8 cellular contexts compared by ENCODE assay signal in the genomic region with DNA sequence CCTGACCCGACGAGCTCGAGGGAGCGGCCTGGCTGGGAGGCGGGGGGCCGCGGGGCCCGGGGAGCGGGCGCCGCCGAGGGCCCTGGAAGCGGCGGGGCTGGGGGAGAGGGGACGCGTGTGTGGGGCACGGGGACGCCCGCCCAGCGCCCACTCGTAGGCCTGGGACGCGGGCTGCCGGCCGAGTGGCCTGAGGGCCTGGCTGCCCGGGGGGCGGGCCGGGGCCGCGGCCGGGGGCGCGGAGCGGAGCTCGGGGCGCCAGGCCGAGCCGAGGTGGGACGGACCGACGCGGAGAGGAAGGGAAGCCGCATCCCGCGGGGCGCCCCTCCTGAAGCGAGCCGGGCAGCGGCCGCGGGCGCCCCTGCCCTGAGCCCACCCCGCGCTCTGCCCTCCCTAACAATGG.
A peak's percentile ranks its signal among the peaks of the same experiment; 100 is the strongest.
DNase-seq lines count a peak whose midpoint lies in the region; ATAC-seq, FAIRE-seq and TF ChIP-seq lines count a peak whose summit lies in the region.
"Not testable (repeated sequence)": the region's sequence is repeated elsewhere in the genome, so short reads cannot be mapped to it uniquely, and the experiment has no call there.

No MANE protein-coding gene starts in this region.

- H3K9me3 Mint-ChIP-seq in activated CD4-positive, alpha-beta T cell treated with anti-CD3 and anti-CD28 coated beads, Interleukin-2, amount 10 ng/mL, durations not matched to agents 7 days and 5 days, result not testable (repeated sequence)

- not testable (repeated sequence) for H3K27me3 ChIP-seq in HUES48 (ENCODE audit: control insufficient read depth, insufficient read depth, low read length); dorsolateral prefrontal cortex; keratinocyte (ENCODE audit: control insufficient read depth, extremely low read depth, insufficient read depth, low read length); psoas muscle (ENCODE audit: insufficient read depth in 3 of 3, low read length in 2 of 3)

- not testable (repeated sequence) for H4K20me1 ChIP-seq in keratinocyte (ENCODE audit: control insufficient read depth, extremely low read depth, insufficient read depth, low read length)

- FAIRE-seq in keratinocyte (lab: Jason Lieb, UNC), result not testable (repeated sequence)

- 2% methylated on average over 46 of the region's 54 CpGs; no CpG with 5 or more reads in 2 of the 3 donors for WGBS in psoas muscle, 3 donors

- DNase-seq in AG04449 (ENCODE audit: low read depth, low spot score); activated CD4-positive, alpha-beta T cell treated with anti-CD3 and anti-CD28 coated beads, Interleukin-2, amount 10 ng/mL, durations not matched to agents 7 days and 5 days; dorsolateral prefrontal cortex; keratinocyte (ENCODE audit: low read depth, low spot score): not testable (repeated sequence)
- peak in 1 of 2 donors; percentile 54 for DNase-seq in psoas muscle

- intact Hi-C loops in dorsolateral prefrontal cortex (cut with DNase I); psoas muscle (cut with DNase I): not testable (repeated sequence)

- H3K4me1 Mint-ChIP-seq in activated CD4-positive, alpha-beta T cell treated with anti-CD3 and anti-CD28 coated beads, Interleukin-2, amount 10 ng/mL, durations not matched to agents 7 days and 5 days, result not testable (repeated sequence)

- H3K9me1 ChIP-seq in keratinocyte (ENCODE audit: control insufficient read depth, extremely low read depth, insufficient read depth, low read length), result not testable (repeated sequence)

- dilution Hi-C loops in keratinocyte (cut with MboI; ENCODE audit: extremely low pct_ligation_motif_present, low sequenced_read_pairs), result not testable (repeated sequence)

- POLR2A ChIA-PET in AG04449 (lab: Yijun Ruan, JAX); activated CD4-positive, alpha-beta T cell treated with anti-CD3 and anti-CD28 coated beads, Interleukin-2, amount 10 ng/mL, durations not matched to agents 7 days and 5 days (lab: Charles Lee): not testable (repeated sequence)

- not testable (repeated sequence) for H3K27ac ChIP-seq in HUES48 (ENCODE audit: low read depth, low read length); keratinocyte (ENCODE audit: control insufficient read depth, insufficient read depth, low read length); psoas muscle
- peak overlapping the region in 1 of 59 donors; percentile 54 for H3K27ac ChIP-seq in dorsolateral prefrontal cortex

- not testable (repeated sequence) for H3K9ac ChIP-seq in HUES48 (ENCODE audit: low read depth, low read length)
- H3K9ac ChIP-seq in keratinocyte (ENCODE audit: control insufficient read depth, extremely low read depth, insufficient read depth, low read length), result peak overlapping the region; percentile 52

- not testable (repeated sequence) for H2AFZ ChIP-seq in keratinocyte (ENCODE audit: control insufficient read depth, low read length)

- H3K27ac Mint-ChIP-seq in activated CD4-positive, alpha-beta T cell treated with anti-CD3 and anti-CD28 coated beads, Interleukin-2, amount 10 ng/mL, durations not matched to agents 7 days and 5 days, result not testable (repeated sequence)

- peak; percentile 39 for ATAC-seq in GM19023 (IDR thresholded peaks at IDR 0.05; ENCODE audit: unreplicated experiment)
- peak; percentile 30 for ATAC-seq in HG02623 (IDR thresholded peaks at IDR 0.05; ENCODE audit: unreplicated experiment)
- peak; percentile 57 to 78 (median 60) for ATAC-seq in psoas muscle

- not testable (repeated sequence) for H3K9me3 ChIP-seq in HUES48 (ENCODE audit: control insufficient read depth, insufficient read depth, low read length); keratinocyte (ENCODE audit: control insufficient read depth, low read depth, low read length); psoas muscle

- not testable (repeated sequence) for H3K36me3 Mint-ChIP-seq in activated CD4-positive, alpha-beta T cell treated with anti-CD3 and anti-CD28 coated beads, Interleukin-2, amount 10 ng/mL, durations not matched to agents 7 days and 5 days (ENCODE audit: low read depth)

- CTCF ChIA-PET in AG04449 (lab: Yijun Ruan, JAX); activated CD4-positive, alpha-beta T cell treated with anti-CD3 and anti-CD28 coated beads, Interleukin-2, amount 10 ng/mL, durations not matched to agents 7 days and 5 days (lab: Charles Lee): not testable (repeated sequence)

- H3K4me3 ChIP-seq in AG04449 (ENCODE audit: low read depth, low read length), result peak overlapping the region; percentile 48
- H3K4me3 ChIP-seq in HUES48 (ENCODE audit: low read depth, low read length), result peak overlapping the region; percentile 56; the same call in 1 of the 2 replicates
- H3K4me3 ChIP-seq in dorsolateral prefrontal cortex, result peak overlapping the region in 57 of 59 donors; percentile 33 to 77 (median 57)
- H3K4me3 ChIP-seq in keratinocyte (ENCODE audit: control insufficient read depth in 2 of 3, extremely low read depth in 1 of 3, insufficient read depth in 2 of 3, low read depth in 1 of 3, low read length in 3 of 3), result peak overlapping the region in 1 of 3 experiments; percentile 38
- H3K4me3 ChIP-seq in psoas muscle, result peak overlapping the region; percentile 60

- not testable (repeated sequence) for TF ChIP-seq CTCF in AG04449 (IDR thresholded peaks at IDR 0.05; ENCODE audit: insufficient read depth, low read length, missing control alignments); dorsolateral prefrontal cortex (IDR thresholded peaks at IDR 0.05 in 54 of 56, conservative IDR thresholded peaks at IDR 0.05 in 2 of 56; ENCODE audit: low read depth in 1 of 56, partially characterized antibody in 56 of 56); keratinocyte (optimal IDR thresholded peaks at IDR 0.05 in 1 of 3, IDR thresholded peaks at IDR 0.05 in 1 of 3, conservative IDR thresholded peaks at IDR 0.05 in 1 of 3; ENCODE audit: extremely low read depth in 1 of 3, insufficient read depth in 2 of 3, low read length in 3 of 3); psoas muscle (IDR thresholded peaks at IDR 0.05)

- H3K79me2 ChIP-seq in keratinocyte (ENCODE audit: control insufficient read depth, insufficient read depth, low read length), result not testable (repeated sequence)

- not testable (repeated sequence) for H3K27me3 Mint-ChIP-seq in activated CD4-positive, alpha-beta T cell treated with anti-CD3 and anti-CD28 coated beads, Interleukin-2, amount 10 ng/mL, durations not matched to agents 7 days and 5 days

- not testable (repeated sequence) for H3K4me2 ChIP-seq in keratinocyte (ENCODE audit: control insufficient read depth, extremely low read depth, insufficient read depth, low read depth, low read length)

- H3K4me1 ChIP-seq in HUES48 (ENCODE audit: control insufficient read depth, insufficient read depth, low read length); keratinocyte (ENCODE audit: control insufficient read depth, extremely low read depth, insufficient read depth, low read length); psoas muscle: not testable (repeated sequence)

- peak overlapping the region; percentile 79 for H3K4me3 Mint-ChIP-seq in activated CD4-positive, alpha-beta T cell treated with anti-CD3 and anti-CD28 coated beads, Interleukin-2, amount 10 ng/mL, durations not matched to agents 7 days and 5 days

- H3K36me3 ChIP-seq in HUES48 (ENCODE audit: control insufficient read depth, insufficient read depth, low read length); keratinocyte (ENCODE audit: control insufficient read depth in 2 of 2, extremely low read depth in 1 of 2, insufficient read depth in 2 of 2, low read length in 2 of 2); psoas muscle (ENCODE audit: insufficient read depth in 1 of 2, low read depth in 1 of 2): not testable (repeated sequence)
